In the genomic region with DNA sequence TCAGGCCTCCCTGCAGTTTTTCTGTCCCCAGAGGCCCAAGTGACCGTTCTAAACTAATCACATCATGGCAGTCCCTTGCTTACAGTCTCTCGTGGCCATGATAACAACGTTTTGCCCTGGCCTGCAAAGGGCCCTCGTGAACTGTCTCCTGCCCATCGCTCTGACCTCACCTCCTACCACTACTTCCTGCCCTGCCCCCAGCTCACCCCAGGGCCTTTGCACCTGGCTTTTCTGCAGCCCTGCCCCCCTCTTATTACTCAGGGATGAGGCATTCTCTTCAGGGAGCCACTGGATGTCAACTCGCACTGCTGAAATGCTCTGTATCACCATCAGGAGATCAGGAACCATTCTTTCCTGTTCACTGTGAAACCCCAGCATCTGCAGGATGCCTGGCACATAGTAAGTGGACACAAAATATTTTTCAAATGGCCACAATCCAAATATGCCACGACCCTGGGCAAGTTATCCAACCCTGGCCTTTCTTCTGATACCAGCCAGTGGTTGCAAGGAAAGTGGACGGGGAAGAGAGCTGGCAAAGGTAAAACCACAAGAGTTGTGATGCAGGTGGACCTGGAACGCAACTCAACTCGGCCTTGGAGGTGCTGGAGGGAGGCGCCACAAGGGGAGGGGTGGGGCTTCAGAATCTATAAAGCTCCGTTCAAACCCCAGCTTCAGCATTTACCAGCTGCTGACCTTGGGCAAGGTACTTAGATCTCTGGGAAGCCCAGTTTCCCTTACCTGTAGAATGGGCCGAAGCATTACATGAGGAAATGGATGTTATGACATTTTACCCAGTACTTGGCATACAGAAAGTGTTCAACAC, we compare ENCODE assay signal across 2 cellular contexts.
TF ChIP-seq lines count a peak whose summit lies in the region.

No MANE protein-coding gene starts in this region.

TF ChIP-seq in HepG2, 621 proteins besides CTCF, POLR2A, EP300 and RAD21:
- TF ChIP-seq NRL (CRISPR knock-in tag; IDR thresholded peaks at IDR 0.05; ENCODE audit: borderline replicate concordance) (no peak), ZNF629 (CRISPR knock-in tag; conservative IDR thresholded peaks at IDR 0.05) (peak; percentile 34; the same call in 1 of the 2 replicates), NCOR1 (IDR thresholded peaks at IDR 0.05; ENCODE audit: borderline replicate concordance, low read length) (no peak)
- TF ChIP-seq, protein P1, sequence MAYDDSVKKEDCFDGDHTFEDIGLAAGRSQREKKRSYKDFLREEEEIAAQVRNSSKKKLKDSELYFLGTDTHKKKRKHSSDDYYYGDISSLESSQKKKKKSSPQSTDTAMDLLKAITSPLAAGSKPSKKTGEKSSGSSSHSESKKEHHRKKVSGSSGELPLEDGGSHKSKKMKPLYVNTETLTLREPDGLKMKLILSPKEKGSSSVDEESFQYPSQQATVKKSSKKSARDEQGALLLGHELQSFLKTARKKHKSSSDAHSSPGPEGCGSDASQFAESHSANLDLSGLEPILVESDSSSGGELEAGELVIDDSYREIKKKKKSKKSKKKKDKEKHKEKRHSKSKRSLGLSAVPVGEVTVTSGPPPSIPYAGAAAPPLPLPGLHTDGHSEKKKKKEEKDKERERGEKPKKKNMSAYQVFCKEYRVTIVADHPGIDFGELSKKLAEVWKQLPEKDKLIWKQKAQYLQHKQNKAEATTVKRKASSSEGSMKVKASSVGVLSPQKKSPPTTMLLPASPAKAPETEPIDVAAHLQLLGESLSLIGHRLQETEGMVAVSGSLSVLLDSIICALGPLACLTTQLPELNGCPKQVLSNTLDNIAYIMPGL (CRISPR knock-in tag; IDR thresholded peaks at IDR 0.05; ENCODE audit: borderline replicate concordance in 1 of 2, low read depth in 1 of 2) = no peak
TF ChIP-seq in HepG2: peak in this region for 1.

TF ChIP-seq in WTC11, 78 proteins besides CTCF, POLR2A, EP300 and RAD21:
- TF ChIP-seq, protein P2, sequence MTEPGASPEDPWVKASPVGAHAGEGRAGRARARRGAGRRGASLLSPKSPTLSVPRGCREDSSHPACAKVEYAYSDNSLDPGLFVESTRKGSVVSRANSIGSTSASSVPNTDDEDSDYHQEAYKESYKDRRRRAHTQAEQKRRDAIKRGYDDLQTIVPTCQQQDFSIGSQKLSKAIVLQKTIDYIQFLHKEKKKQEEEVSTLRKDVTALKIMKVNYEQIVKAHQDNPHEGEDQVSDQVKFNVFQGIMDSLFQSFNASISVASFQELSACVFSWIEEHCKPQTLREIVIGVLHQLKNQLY (CRISPR knock-in tag; IDR thresholded peaks at IDR 0.05) = no peak
- TF ChIP-seq NFATC4 (CRISPR knock-in tag; IDR thresholded peaks at IDR 0.05) = no peak
TF ChIP-seq in WTC11: peak in this region for 0.
